ENCODE assay signal across 16 cellular contexts in genomic region chr3:131047582-131047981, GRCh38. TPM values are rescaled to one million over a fixed set of nuclear protein-coding genes. Genes with fewer than 3 reads are reported as not detected.
DNase-seq lines count a peak whose midpoint lies in the region; ATAC-seq and TF ChIP-seq lines count a peak whose summit lies in the region.
"Had no signal": no experiment of that assay in that cellular context is flagged by ENCODE, and none has a peak within 500 bp of the region (broad histone marks: within the 10 kb centered on the region; RNA-seq: fewer than 3 reads in every experiment).

No MANE protein-coding gene starts in this region.

- no peaks in the 10 kb centered on the region for H3K9me2 ChIP-seq in OCI-LY7 (ENCODE audit: insufficient read depth, low read length)

- H3K4ac ChIP-seq in H9 (ENCODE audit: low read depth, low read length), result no peak overlapping the region

- intact Hi-C loops in OCI-LY7 (cut with micrococcal nuclease; ENCODE audit: unreplicated experiment), result no loop called here

- ATAC-seq in foreskin keratinocyte, result no peak
- no peak for ATAC-seq in GM19452 (IDR thresholded peaks at IDR 0.05; ENCODE audit: unreplicated experiment)
- ATAC-seq: esophagus mucosa, sciatic nerve had no signal

- no peaks in the 10 kb centered on the region for H3K36me3 ChIP-seq in OCI-LY7 (ENCODE audit: insufficient read depth, low read length)

- no peaks in the 10 kb centered on the region for H4K20me1 ChIP-seq in H9 (ENCODE audit: control insufficient read depth, insufficient read depth, insufficient read length)
- no peaks in the 10 kb centered on the region for H4K20me1 ChIP-seq in OCI-LY7 (ENCODE audit: insufficient read depth, low read length)

- peak; percentile 51 for TF ChIP-seq CTCF in H9 (conservative IDR thresholded peaks at IDR 0.05)
- TF ChIP-seq CTCF in OCI-LY7 (conservative IDR thresholded peaks at IDR 0.05; ENCODE audit: low read length), result peak; percentile 65
- TF ChIP-seq CTCF in foreskin keratinocyte (conservative IDR thresholded peaks at IDR 0.05), result peak; percentile 26

- no TSS peak for BruUV-seq in OCI-LY7 (replicated peaks; lab: Mats Ljungman, UMichigan)

- no peak overlapping the region for H2BK120ac ChIP-seq in H9 (ENCODE audit: low read depth, low read length, poor library complexity, severe bottlenecking)

- no peak overlapping the region for H4K5ac ChIP-seq in H9 (ENCODE audit: insufficient read length, low read depth, low read length)

- H2BK15ac ChIP-seq in H9 (ENCODE audit: low read depth, low read length), result no peak overlapping the region

- H3K36me3 Mint-ChIP-seq in H9 (ENCODE audit: insufficient read depth in 1 of 3, low read depth in 3 of 3), result peaks cover 0 to 20% (median 17%) of the 10 kb centered on the region in 3 experiments; a peak in 5 of 7 replicates

- H3K27me3 Mint-ChIP-seq in H9 (ENCODE audit: low read depth), result peaks cover 4% of the 10 kb centered on the region; the same call in 1 of the 2 replicates

- no peaks in the 10 kb centered on the region for H3K79me1 ChIP-seq in H9 (ENCODE audit: insufficient read depth, low read depth, low read length, poor library complexity, severe bottlenecking)

- no peaks in the 10 kb centered on the region for H3K23me2 ChIP-seq in H9 (ENCODE audit: insufficient read length, low read depth, low read length, poor library complexity, severe bottlenecking)

- no peak overlapping the region for H4K8ac ChIP-seq in H9 (replicated peaks; ENCODE audit: insufficient read length, low read depth, low read length)

- DNase-seq in NCI-H2171 treated with DMSO at 0.1 percent for 48 hours (lab: John Stamatoyannopoulos, UW) (peak; percentile 21), NCI-H2171 (lab: John Stamatoyannopoulos, UW) (no peak), H9 (peak; percentile 36), OCI-LY7 (ENCODE audit: low spot score) (peak; percentile 11), foreskin keratinocyte (no peak), hippocampal formation (lab: John Stamatoyannopoulos, UW) (no peak), retina (no peak)
- DNase-seq: ACHN; activated naive CD4-positive, alpha-beta T cell; glutamatergic neuron; HFFc6; PC-9 had no signal

- peak overlapping the region; percentile 53 for H3K18ac ChIP-seq in H9 (ENCODE audit: insufficient read length, low read depth, low read length)

- no CpG with 5 or more reads among the region's 2 CpGs for WGBS in H9 (ENCODE audit: extremely low coverage, insufficient read length, low lambda C conversion rate)

- H3T11ph ChIP-seq in H9 (ENCODE audit: low read length), result no peak overlapping the region

- no peak overlapping the region for H2BK20ac ChIP-seq in H9 (ENCODE audit: low read depth, low read length, poor library complexity, severe bottlenecking)

- H3K4me3 ChIP-seq in OCI-LY7 (ENCODE audit: low read depth, low read length, poor library complexity, severe bottlenecking), result no peak overlapping the region
- H3K4me3 ChIP-seq: coronary artery, PC-9 had no signal

- peaks cover 7 to 16% of the 10 kb centered on the region in 2 experiments; a peak in 4 of 5 replicates for H3K9me3 Mint-ChIP-seq in H9
- H3K9me3 Mint-ChIP-seq: HFFc6 had no signal

- H3K4me3 Mint-ChIP-seq in H9, result no peak overlapping the region
- H3K4me3 Mint-ChIP-seq: HFFc6 had no signal

- no peak overlapping the region for H2AFZ ChIP-seq in H9 (ENCODE audit: low read length)
- H2AFZ ChIP-seq in OCI-LY7 (ENCODE audit: low read length), result 0 out of 2 replicates have a peak overlapping the region, but pooled peaks have one; percentile 32
- H2AFZ ChIP-seq: PC-9 had no signal

- H3K9me3 ChIP-seq in H9 (ENCODE audit: control insufficient read depth, low read depth, low read length), result no peaks in the 10 kb centered on the region
- H3K9me3 ChIP-seq in OCI-LY7 (ENCODE audit: low read length), result no peaks in the 10 kb centered on the region

- H3K4me1 ChIP-seq in H9 (ENCODE audit: insufficient read depth, low read length) (no peaks in the 10 kb centered on the region), OCI-LY7 (ENCODE audit: insufficient read depth, low read length, poor library complexity, severe bottlenecking) (no peaks in the 10 kb centered on the region), foreskin keratinocyte (no peaks in the 10 kb centered on the region)

- H3K27ac ChIP-seq in H9 (ENCODE audit: insufficient read length, low read depth, low read length), result no peak overlapping the region
- no peak overlapping the region for H3K27ac ChIP-seq in OCI-LY7 (ENCODE audit: low read depth, low read length, poor library complexity, severe bottlenecking)
- H3K27ac ChIP-seq in foreskin keratinocyte, result no peak overlapping the region
- H3K27ac ChIP-seq: coronary artery, PC-9 had no signal

- H2AK5ac ChIP-seq in H9 (ENCODE audit: insufficient read length, low read length), result no peak overlapping the region

- H3K27me3 ChIP-seq in H9 (ENCODE audit: insufficient read depth, low read length), result no peaks in the 10 kb centered on the region
- no peaks in the 10 kb centered on the region for H3K27me3 ChIP-seq in foreskin keratinocyte

- no peak overlapping the region for H3K14ac ChIP-seq in H9 (ENCODE audit: insufficient read depth, low read length)

- POLR2A ChIA-PET in OCI-LY7 (lab: Charles Lee), result no interaction called here

- no peak overlapping the region for H2BK12ac ChIP-seq in H9 (ENCODE audit: insufficient read length, low read depth, low read length)

- H3K79me2 ChIP-seq in H9 (ENCODE audit: insufficient read depth, low read length) (no peaks in the 10 kb centered on the region), OCI-LY7 (ENCODE audit: insufficient read depth, low read depth, low read length) (no peaks in the 10 kb centered on the region)

- H3K9ac ChIP-seq in H9 (ENCODE audit: extremely low read depth, insufficient read length, low read length), result no peak overlapping the region

- no peak overlapping the region for H2BK5ac ChIP-seq in H9 (ENCODE audit: insufficient read length, low read length)

- no peak overlapping the region for H3K56ac ChIP-seq in H9 (ENCODE audit: insufficient read length, low read depth, low read length)

- H3K23ac ChIP-seq in H9 (ENCODE audit: insufficient read length, low read depth, low read length), result no peak overlapping the region

- H3K27ac Mint-ChIP-seq in H9, result peak overlapping the region in 1 of 3 experiments; percentile 82; a peak in 3 of 7 replicates
- H3K27ac Mint-ChIP-seq: HFFc6 had no signal

- H3K4me1 Mint-ChIP-seq in H9, result peaks cover 4 to 8% of the 10 kb centered on the region in 2 experiments; a peak in 2 of 4 replicates

- CTCF ChIA-PET in OCI-LY7 (lab: Charles Lee; ENCODE audit: unreplicated experiment), result no interaction called here

- no peak overlapping the region for H4K91ac ChIP-seq in H9 (ENCODE audit: insufficient read length, low read depth, low read length)

- H3K4me2 ChIP-seq in H9 (ENCODE audit: insufficient read depth, insufficient read length, low read length), result no peak overlapping the region
- H3K4me2 ChIP-seq in OCI-LY7 (ENCODE audit: low read length), result no peak overlapping the region
- H3K4me2 ChIP-seq: PC-9 had no signal

RNA-seq across cellular contexts. Expression of gene NEK11, which starts 20.9 kb away (rescaled TPM):
- total RNA-seq in H9 (2021) (1.3 and 2.5 TPM in 2 replicates), OCI-LY7 (2022) (1.2 and 1.5 TPM in 2 replicates), foreskin keratinocyte (4.2 TPM in 2 replicates)
- 0.15 and 0.47 TPM in 2 replicates for total RNA-seq in OCI-LY7 (2014; rRNA removed; shearing (Covaris generic))
- 2.1 and 2.3 TPM in 2 replicates for polyA plus RNA-seq in foreskin keratinocyte

RNA-seq across cellular contexts. Expression of gene ASTE1, which starts 21.0 kb away (rescaled TPM):
- 9.7 and 10.1 TPM in 2 replicates for total RNA-seq in H9 (2021)
- total RNA-seq in OCI-LY7 (2014; rRNA removed; shearing (Covaris generic)), result 8.2 and 14.2 TPM in 2 replicates
- 11.0 and 11.7 TPM in 2 replicates for total RNA-seq in OCI-LY7 (2022)
- 5.1 and 5.3 TPM in 2 replicates for total RNA-seq in foreskin keratinocyte
- polyA plus RNA-seq in foreskin keratinocyte, result 2.4 and 2.9 TPM in 2 replicates

Comparison
In these comparisons a context has a peak if more than half of its experiments do, and no peak if none do; other contexts are left out.
1. DNase-seq: peak in NCI-H2171 treated with DMSO at 0.1 percent for 48 hours (single experiment), H9 (single experiment) and OCI-LY7 (single experiment); none in NCI-H2171 (single experiment), foreskin keratinocyte (0 of 2), hippocampal formation (0 of 2) and retina (single experiment).
2. Peak in every context shown above with its lines, with median percentiles within 50 percentile points of each other: CTCF ChIP-seq.